ENCODE assay signal across 30 cellular contexts in the genomic region with DNA sequence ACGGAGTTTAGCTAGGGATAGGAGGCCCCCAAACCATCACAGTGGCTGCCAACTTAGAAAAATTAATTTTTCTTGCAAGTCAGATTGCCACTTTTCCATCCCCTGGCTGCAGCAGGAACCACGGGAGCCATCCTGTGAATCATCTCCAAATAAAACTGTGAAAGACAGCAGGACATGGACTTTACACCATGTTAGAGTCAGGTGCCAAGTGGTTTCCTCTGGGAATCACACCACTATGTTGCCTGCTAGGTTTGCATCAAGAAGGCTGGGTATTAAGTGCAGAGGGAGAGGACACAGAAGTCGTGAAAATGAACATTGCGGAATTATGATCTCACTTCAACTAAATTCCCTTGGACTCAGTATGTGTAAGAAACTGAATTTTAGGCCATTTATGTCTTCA.
"Had no signal": no experiment of that assay in that cellular context is flagged by ENCODE, and none has a peak within 500 bp of the region (broad histone marks: within the 10 kb centered on the region; RNA-seq: fewer than 3 reads in every experiment).

No MANE protein-coding gene starts in this region.

- H3K27ac Mint-ChIP-seq: activated CD4-positive, alpha-beta memory T cell treated with anti-CD3 and anti-CD28 coated beads for 36 hours; activated CD4-positive, alpha-beta T cell treated with anti-CD3 and anti-CD28 coated beads for 36 hours; activated CD4-positive, alpha-beta T cell treated with anti-CD3 and anti-CD28 coated beads, Interleukin-2, amount 10 ng/mL, durations not matched to agents 24 days and 14 days; activated CD8-positive, alpha-beta memory T cell treated with anti-CD3 and anti-CD28 coated beads, Interleukin-2, amount 10 ng/mL, durations not matched to agents 7 days and 5 days; activated CD8-positive, alpha-beta T cell treated with anti-CD3 and anti-CD28 coated beads, Interleukin-2, amount 10 ng/mL, durations not matched to agents 7 days and 5 days; activated naive CD4-positive, alpha-beta T cell treated with anti-CD3 and anti-CD28 coated beads, Interleukin-2, amount 10 ng/mL, durations not matched to agents 7 days and 5 days; activated naive CD4-positive, alpha-beta T cell treated with anti-CD3 and anti-CD28 coated beads, Interleukin-2, amount 50 U/mL, for 72 hours; activated T-cell treated with anti-CD3 and anti-CD28 coated beads, Interleukin-2, amount 50 U/mL, for 24 hours; activated T-cell treated with anti-CD3 and anti-CD28 coated beads, Interleukin-2, amount 50 U/mL, for 72 hours; dendritic cell treated with granulocyte-macrophage colony-stimulating factor and Interleukin-4, amounts not matched to agents 40 ng/mL and 50 ng/mL, for 4 days; effector memory CD8-positive, alpha-beta T cell had no signal

- H3K4me1 Mint-ChIP-seq: activated CD4-positive, alpha-beta T cell treated with anti-CD3 and anti-CD28 coated beads for 36 hours; activated CD4-positive, alpha-beta T cell treated with anti-CD3 and anti-CD28 coated beads, Interleukin-2, amount 10 ng/mL, durations not matched to agents 24 days and 14 days; activated CD8-positive, alpha-beta memory T cell treated with anti-CD3 and anti-CD28 coated beads, Interleukin-2, amount 10 ng/mL, durations not matched to agents 7 days and 5 days; activated naive CD4-positive, alpha-beta T cell treated with anti-CD3 and anti-CD28 coated beads, Interleukin-2, amount 10 ng/mL, durations not matched to agents 7 days and 5 days; central memory CD8-positive, alpha-beta T cell had no signal

- H3K9me3 ChIP-seq: esophagus muscularis mucosa, gastrocnemius medialis, heart left ventricle had no signal

- H3K36me3 ChIP-seq: brain microvascular endothelial cell, esophagus muscularis mucosa, gastrocnemius medialis, heart left ventricle had no signal

- H3K9me3 Mint-ChIP-seq: activated CD4-positive, alpha-beta T cell treated with anti-CD3 and anti-CD28 coated beads, Interleukin-2, amount 10 ng/mL, durations not matched to agents 24 days and 14 days; activated naive CD4-positive, alpha-beta T cell treated with anti-CD3 and anti-CD28 coated beads, Interleukin-2, amount 10 ng/mL, durations not matched to agents 7 days and 5 days; dendritic cell treated with granulocyte-macrophage colony-stimulating factor and Interleukin-4, amounts not matched to agents 40 ng/mL and 50 ng/mL, for 4 days had no signal

- H3K4me3 Mint-ChIP-seq: activated CD4-positive, alpha-beta memory T cell treated with anti-CD3 and anti-CD28 coated beads for 36 hours; activated CD4-positive, alpha-beta T cell treated with anti-CD3 and anti-CD28 coated beads for 36 hours; activated CD4-positive, alpha-beta T cell treated with anti-CD3 and anti-CD28 coated beads, Interleukin-2, amount 10 ng/mL, durations not matched to agents 24 days and 14 days; activated CD8-positive, alpha-beta memory T cell treated with anti-CD3 and anti-CD28 coated beads, Interleukin-2, amount 10 ng/mL, durations not matched to agents 7 days and 5 days; activated CD8-positive, alpha-beta T cell treated with anti-CD3 and anti-CD28 coated beads, Interleukin-2, amount 10 ng/mL, durations not matched to agents 7 days and 5 days; activated naive CD4-positive, alpha-beta T cell treated with anti-CD3 and anti-CD28 coated beads, Interleukin-2, amount 10 ng/mL, durations not matched to agents 7 days and 5 days; activated T-cell treated with anti-CD3 and anti-CD28 coated beads, Interleukin-2, amount 50 U/mL, for 24 hours; activated T-cell treated with anti-CD3 and anti-CD28 coated beads, Interleukin-2, amount 50 U/mL, for 72 hours; central memory CD8-positive, alpha-beta T cell; dendritic cell treated with granulocyte-macrophage colony-stimulating factor and Interleukin-4, amounts not matched to agents 40 ng/mL and 50 ng/mL, for 4 days; effector memory CD8-positive, alpha-beta T cell had no signal

- DNase-seq: activated CD4-positive, alpha-beta memory T cell treated with anti-CD3 and anti-CD28 coated beads for 36 hours; activated CD4-positive, alpha-beta T cell treated with anti-CD3 and anti-CD28 coated beads for 36 hours; activated CD4-positive, alpha-beta T cell treated with anti-CD3 and anti-CD28 coated beads, Interleukin-2, amount 10 ng/mL, durations not matched to agents 24 days and 14 days; activated CD4-positive, CD25-positive, alpha-beta regulatory T cell; activated CD4-positive, CD25-positive, alpha-beta regulatory T cell treated with anti-CD3 and anti-CD28 coated beads, Interleukin-2, amount 50 U/mL, for 72 hours; activated CD8-positive, alpha-beta memory T cell treated with anti-CD3 and anti-CD28 coated beads, Interleukin-2, amount 10 ng/mL, durations not matched to agents 7 days and 5 days; activated CD8-positive, alpha-beta memory T cell treated with anti-CD3 and anti-CD28 coated beads, Interleukin-2, amount 50 U/mL, for 48 hours; activated CD8-positive, alpha-beta T cell treated with anti-CD3 and anti-CD28 coated beads, Interleukin-2, amount 10 ng/mL, durations not matched to agents 7 days and 5 days; activated gamma-delta T cell; activated naive CD4-positive, alpha-beta T cell; activated naive CD4-positive, alpha-beta T cell treated with anti-CD3 and anti-CD28 coated beads, Interleukin-2, amount 10 ng/mL, durations not matched to agents 7 days and 5 days; activated T-cell treated with anti-CD3 and anti-CD28 coated beads for 4 hours; activated T-cell treated with anti-CD3 and anti-CD28 coated beads, Interleukin-2, amount 50 U/mL, for 24 hours; activated T-cell treated with anti-CD3 and anti-CD28 coated beads, Interleukin-2, amount 50 U/mL, for 72 hours; amniotic stem cell; anterior cingulate cortex; brain microvascular endothelial cell; effector CD4-positive, alpha-beta T cell; effector memory CD8-positive, alpha-beta T cell; erythroblast; foreskin keratinocyte; gastrocnemius medialis; glutamatergic neuron; heart left ventricle; T-helper 2 cell had no signal

- H3K4me1 ChIP-seq: foreskin keratinocyte, gastrocnemius medialis had no signal

- H3K27me3 ChIP-seq: brain microvascular endothelial cell, foreskin keratinocyte, gastrocnemius medialis, heart left ventricle had no signal

- H3K36me3 Mint-ChIP-seq: activated CD4-positive, alpha-beta memory T cell treated with anti-CD3 and anti-CD28 coated beads for 36 hours; activated CD8-positive, alpha-beta memory T cell treated with anti-CD3 and anti-CD28 coated beads, Interleukin-2, amount 10 ng/mL, durations not matched to agents 7 days and 5 days; activated naive CD4-positive, alpha-beta T cell treated with anti-CD3 and anti-CD28 coated beads, Interleukin-2, amount 10 ng/mL, durations not matched to agents 7 days and 5 days; activated naive CD4-positive, alpha-beta T cell treated with anti-CD3 and anti-CD28 coated beads, Interleukin-2, amount 50 U/mL, for 72 hours had no signal

- ATAC-seq: activated CD4-positive, alpha-beta T cell treated with anti-CD3 and anti-CD28 coated beads for 36 hours; activated CD8-positive, alpha-beta memory T cell treated with anti-CD3 and anti-CD28 coated beads, Interleukin-2, amount 10 ng/mL, durations not matched to agents 7 days and 5 days; activated CD8-positive, alpha-beta T cell treated with anti-CD3 and anti-CD28 coated beads, Interleukin-2, amount 10 ng/mL, durations not matched to agents 7 days and 5 days; activated naive CD4-positive, alpha-beta T cell treated with anti-CD3 and anti-CD28 coated beads, Interleukin-2, amount 50 U/mL, for 72 hours; activated T-cell treated with anti-CD3 and anti-CD28 coated beads, Interleukin-2, amount 50 U/mL, for 72 hours; effector memory CD8-positive, alpha-beta T cell; foreskin keratinocyte; gastrocnemius medialis; heart left ventricle had no signal

- H3K27me3 Mint-ChIP-seq: activated CD4-positive, alpha-beta memory T cell treated with anti-CD3 and anti-CD28 coated beads for 36 hours; activated CD4-positive, alpha-beta T cell treated with anti-CD3 and anti-CD28 coated beads for 36 hours; activated CD4-positive, alpha-beta T cell treated with anti-CD3 and anti-CD28 coated beads, Interleukin-2, amount 10 ng/mL, durations not matched to agents 24 days and 14 days; activated CD8-positive, alpha-beta memory T cell treated with anti-CD3 and anti-CD28 coated beads, Interleukin-2, amount 10 ng/mL, durations not matched to agents 7 days and 5 days; activated naive CD4-positive, alpha-beta T cell treated with anti-CD3 and anti-CD28 coated beads, Interleukin-2, amount 10 ng/mL, durations not matched to agents 7 days and 5 days; activated T-cell treated with anti-CD3 and anti-CD28 coated beads, Interleukin-2, amount 50 U/mL, for 24 hours; central memory CD8-positive, alpha-beta T cell; dendritic cell treated with granulocyte-macrophage colony-stimulating factor and Interleukin-4, amounts not matched to agents 40 ng/mL and 50 ng/mL, for 4 days; effector memory CD8-positive, alpha-beta T cell had no signal

- H3K27ac ChIP-seq: brain microvascular endothelial cell, coronary artery, esophagus muscularis mucosa, foreskin keratinocyte, gastrocnemius medialis, heart left ventricle had no signal

- H3K4me3 ChIP-seq: coronary artery, esophagus muscularis mucosa, gastrocnemius medialis, heart left ventricle had no signal
